16 cellular contexts compared by ENCODE assay signal in the genomic region with DNA sequence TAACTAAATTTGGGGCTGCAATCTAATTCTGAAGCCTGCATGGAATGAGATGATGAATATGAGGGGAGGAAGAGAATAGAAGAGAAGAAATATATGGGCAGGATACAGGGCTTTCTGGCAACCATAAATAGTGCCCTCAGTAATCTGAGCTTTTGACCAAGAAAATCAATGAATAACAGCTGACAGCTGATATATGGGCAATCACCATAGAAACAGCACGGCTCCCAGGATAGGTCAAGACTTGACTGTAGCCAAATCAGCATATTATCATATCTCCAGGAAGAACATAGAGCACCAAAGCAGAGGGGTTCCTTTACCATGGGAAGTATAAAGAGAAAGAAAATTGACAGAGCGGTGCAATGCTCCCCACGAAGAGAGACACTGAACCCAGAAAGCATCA.
DNase-seq lines count a peak whose midpoint lies in the region; ATAC-seq, FAIRE-seq and TF ChIP-seq lines count a peak whose summit lies in the region.
"Had no signal": no experiment of that assay in that cellular context is flagged by ENCODE, and none has a peak within 500 bp of the region (broad histone marks: within the 10 kb centered on the region; RNA-seq: fewer than 3 reads in every experiment).

No MANE protein-coding gene starts in this region.

- H3K79me2 ChIP-seq in mammary epithelial cell (ENCODE audit: insufficient read depth, low read length): no peaks in the 10 kb centered on the region

- TF ChIP-seq CTCF in mammary epithelial cell (conservative IDR thresholded peaks at IDR 0.05 in 1 of 2, IDR thresholded peaks at IDR 0.05 in 1 of 2; ENCODE audit: extremely low read depth in 1 of 2, insufficient read depth in 1 of 2, low read depth in 1 of 2, low read length in 2 of 2) (no peak), MCF 10A (IDR thresholded peaks at IDR 0.05; ENCODE audit: unreplicated experiment) (no peak), bronchial epithelial cell (IDR thresholded peaks at IDR 0.05; ENCODE audit: insufficient read depth, low read length, severe bottlenecking) (no peak)

- no peaks in the 10 kb centered on the region for H3K9me3 ChIP-seq in mammary epithelial cell (replicated peaks; ENCODE audit: insufficient read depth, low read length)
- H3K9me3 ChIP-seq: A549 had no signal

- H3K27ac ChIP-seq in mammary epithelial cell (ENCODE audit: insufficient read depth, low read depth, low read length): no peak overlapping the region
- H3K27ac ChIP-seq: A549 had no signal

- H3K36me3 ChIP-seq in mammary epithelial cell (ENCODE audit: insufficient read depth, low read length) (no peaks in the 10 kb centered on the region), bronchial epithelial cell (ENCODE audit: control insufficient read depth, insufficient read depth, low read length) (no peaks in the 10 kb centered on the region)

- H3K4me3 ChIP-seq in mammary epithelial cell (replicated peaks in 1 of 3; ENCODE audit: insufficient read depth in 1 of 3, low read depth in 2 of 3, low read length in 3 of 3) (no peak overlapping the region), bronchial epithelial cell (ENCODE audit: low read depth, low read length) (no peak overlapping the region)
- H3K4me3 ChIP-seq: A549, GM23338 had no signal

- intact Hi-C loops in mammary epithelial cell (cut with micrococcal nuclease): no loop called here
- intact Hi-C loops in MCF 10A (cut with micrococcal nuclease): no loop called here

- no peak for ATAC-seq in HG02938 (IDR thresholded peaks at IDR 0.05; ENCODE audit: unreplicated experiment)
- ATAC-seq in GM19467 (IDR thresholded peaks at IDR 0.05; ENCODE audit: unreplicated experiment): no peak
- ATAC-seq: A549, GM23338, HCT116 had no signal

- H4K20me1 ChIP-seq in mammary epithelial cell (ENCODE audit: insufficient read depth, low read length): no peaks in the 10 kb centered on the region

- POLR2A ChIA-PET in MCF 10A (lab: Yijun Ruan, JAX): interaction anchor here (0.5 to 0.6 kb wide), 2 partner anchors 54 to 1078 kb away, joined by 3 read pairs; no protein-coding TSS in a partner anchor

- no peaks in the 10 kb centered on the region for H3K9me3 Mint-ChIP-seq in MCF 10A (ENCODE audit: unreplicated experiment)
- H3K9me3 Mint-ChIP-seq: GM23338 had no signal

- 65% methylated on average over 3 of the region's 3 CpGs for WGBS in mammary epithelial cell (ENCODE audit: low coverage, missing lambda C conversion rate)

- dilution Hi-C loops in mammary epithelial cell (cut with HindIII; ENCODE audit: low sequenced_read_pairs): no loop called here

- H3K4me1 Mint-ChIP-seq in MCF 10A (ENCODE audit: insufficient read depth, unreplicated experiment): peaks cover 16% of the 10 kb centered on the region

- no TSS peak for BruUV-seq in mammary epithelial cell (replicated peaks; lab: Mats Ljungman, UMichigan)
- BruUV-seq in MCF 10A (replicated peaks; lab: Mats Ljungman, UMichigan): no TSS peak

- no peak for FAIRE-seq in bronchial epithelial cell (lab: Jason Lieb, UNC)
- FAIRE-seq: A549, GM12892 had no signal

- no peak overlapping the region for H3K4me2 ChIP-seq in mammary epithelial cell (ENCODE audit: insufficient read depth, low read depth, low read length)
- H3K4me2 ChIP-seq: A549, GM23338 had no signal

- H2AFZ ChIP-seq in mammary epithelial cell (ENCODE audit: low read depth, low read length): peak overlapping the region; percentile 41
- H2AFZ ChIP-seq: GM23338 had no signal

- no peak overlapping the region for H3K27ac Mint-ChIP-seq in MCF 10A (ENCODE audit: low read depth, unreplicated experiment)
- H3K27ac Mint-ChIP-seq: GM23338 had no signal

- in situ Hi-C loops in mammary epithelial cell (cut with MboI; ENCODE audit: low sequenced_read_pairs in 2 of 2): no loop called here

- no peaks in the 10 kb centered on the region for H3K27me3 Mint-ChIP-seq in MCF 10A (ENCODE audit: insufficient read depth, unreplicated experiment)

- DNase-seq in mammary epithelial cell (no peak), MCF 10A (ENCODE audit: unreplicated experiment) (no peak), bronchial epithelial cell (ENCODE audit: low read depth) (peak; percentile 25), mucosa of gallbladder (ENCODE audit: low spot score) (peak; percentile 44), HuH-7 (ENCODE audit: low spot score) (no peak)
- DNase-seq: C1 segment of cervical spinal cord, KBM-7, NCI-H1048, NCI-H187, SHP77 treated with DMSO at 0.1 percent for 48 hours had no signal

- H3K36me3 Mint-ChIP-seq in MCF 10A (ENCODE audit: insufficient read depth, unreplicated experiment): no peaks in the 10 kb centered on the region

- H3K27me3 ChIP-seq in mammary epithelial cell (ENCODE audit: insufficient read depth, low read length): no peaks in the 10 kb centered on the region
- no peaks in the 10 kb centered on the region for H3K27me3 ChIP-seq in bronchial epithelial cell (ENCODE audit: control insufficient read depth, insufficient read depth, low read length)

- H3K9ac ChIP-seq in mammary epithelial cell (ENCODE audit: insufficient read depth, low read length): no peak overlapping the region

- H3K4me3 Mint-ChIP-seq in MCF 10A (ENCODE audit: unreplicated experiment): no peak overlapping the region
- H3K4me3 Mint-ChIP-seq: GM23338 had no signal

- peaks cover 17% of the 10 kb centered on the region for H3K4me1 ChIP-seq in mammary epithelial cell (ENCODE audit: insufficient read depth, low read length)
- H3K4me1 ChIP-seq: A549 had no signal

- CTCF ChIA-PET in mammary epithelial cell (lab: Charles Lee; ENCODE audit: low non-redundant PET): interaction anchor here (0.6 kb wide), 1 partner anchor 180 kb away, joined by 3 read pairs; no protein-coding TSS in a partner anchor
- CTCF ChIA-PET in MCF 10A (lab: Yijun Ruan, JAX): no interaction called here

Comparison
In these comparisons a context has a peak if more than half of its experiments do, and no peak if none do; other contexts are left out.
1. DNase-seq: peak in bronchial epithelial cell (single experiment) and mucosa of gallbladder (single experiment); none in mammary epithelial cell (single experiment), MCF 10A (single experiment) and HuH-7 (single experiment).